15 cellular contexts compared by ENCODE assay signal in the genomic region with DNA sequence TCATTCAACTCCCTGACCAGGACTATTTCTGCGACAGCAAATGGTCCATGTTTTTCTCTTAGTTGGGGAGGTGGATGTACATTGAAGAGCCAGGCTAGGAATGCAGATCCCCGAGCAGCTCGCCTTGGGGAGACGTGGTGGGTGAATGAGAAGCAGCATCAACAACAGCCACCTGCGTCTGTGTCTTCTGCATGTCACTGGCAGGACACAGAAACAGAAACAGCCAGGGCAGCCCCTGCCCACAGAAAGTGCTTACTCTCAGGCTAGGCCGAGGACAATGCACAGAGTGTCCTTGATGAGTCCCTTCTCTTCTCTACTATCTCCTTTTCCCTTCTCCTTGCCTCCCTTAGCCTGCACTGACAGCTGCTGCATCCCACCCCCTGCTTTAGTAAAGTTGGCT.
DNase-seq lines count a peak whose midpoint lies in the region; ATAC-seq, FAIRE-seq and TF ChIP-seq lines count a peak whose summit lies in the region.
"Had no signal": no experiment of that assay in that cellular context is flagged by ENCODE, and none has a peak within 500 bp of the region (broad histone marks: within the 10 kb centered on the region; RNA-seq: fewer than 3 reads in every experiment).

No MANE protein-coding gene starts in this region.

- H3K27ac ChIP-seq in coronary artery (no peak overlapping the region), esophagus squamous epithelium (no peak overlapping the region)
- H3K27ac ChIP-seq: BLaER1, GM23248 had no signal

- H3K27me3 ChIP-seq in esophagus squamous epithelium: no peaks in the 10 kb centered on the region
- H3K27me3 ChIP-seq: BLaER1 had no signal

- H3K9me3 ChIP-seq in esophagus squamous epithelium: no peaks in the 10 kb centered on the region
- H3K9me3 ChIP-seq: BLaER1 had no signal

- no peaks in the 10 kb centered on the region for H3K36me3 ChIP-seq in esophagus squamous epithelium
- H3K36me3 ChIP-seq: BLaER1 had no signal

- no peak for ATAC-seq in GM18511 (IDR thresholded peaks at IDR 0.05; ENCODE audit: unreplicated experiment)

- TF ChIP-seq CTCF in coronary artery (IDR thresholded peaks at IDR 0.05): no peak
- no peak for TF ChIP-seq CTCF in esophagus squamous epithelium (IDR thresholded peaks at IDR 0.05)

- TF ChIP-seq POLR2A in GM12892 (IDR thresholded peaks at IDR 0.05; ENCODE audit: low read depth, low read length) (no peak), esophagus squamous epithelium (IDR thresholded peaks at IDR 0.05) (no peak)

- DNase-seq in GM12892 (ENCODE audit: insufficient read length): no peak
- peak; percentile 38 for DNase-seq in coronary artery (ENCODE audit: low spot score)
- DNase-seq in mesenteric fat pad (ENCODE audit: low spot score): peak; percentile 71
- DNase-seq in esophagus squamous epithelium (lab: John Stamatoyannopoulos, UW): no peak
- no peak for DNase-seq in activated CD8-positive, alpha-beta memory T cell treated with anti-CD3 and anti-CD28 coated beads, Interleukin-2, amount 50 U/mL, for 4 hours
- DNase-seq in NCI-H526 (lab: John Stamatoyannopoulos, UW): no peak
- DNase-seq: 8988T; CD4-positive, alpha-beta memory T cell; DMS153; DMS79; GDM1; GM23248; HCEC 1CT had no signal

- no peaks in the 10 kb centered on the region for H3K4me1 ChIP-seq in esophagus squamous epithelium

- intact Hi-C loops in esophagus squamous epithelium (cut with DNase I): no loop called here

- peak; percentile 14 for FAIRE-seq in GM12892 (lab: Jason Lieb, UNC)

- no peak overlapping the region for H3K4me3 ChIP-seq in coronary artery
- no peak overlapping the region for H3K4me3 ChIP-seq in esophagus squamous epithelium
- H3K4me3 ChIP-seq: BLaER1, GM23248 had no signal

- WGBS in esophagus squamous epithelium, 2 donors: 80 to 97% methylated on average over 4 to 6 of the region's 6 CpGs

Comparison
In these comparisons a context has a peak if more than half of its experiments do, and no peak if none do; other contexts are left out.
1. DNase-seq: peak in coronary artery (single experiment) and mesenteric fat pad (single experiment); none in GM12892 (single experiment), esophagus squamous epithelium (single experiment), activated CD8-positive, alpha-beta memory T cell treated with anti-CD3 and anti-CD28 coated beads, Interleukin-2, amount 50 U/mL, for 4 hours (single experiment) and NCI-H526 (0 of 2).